In the genomic region with DNA sequence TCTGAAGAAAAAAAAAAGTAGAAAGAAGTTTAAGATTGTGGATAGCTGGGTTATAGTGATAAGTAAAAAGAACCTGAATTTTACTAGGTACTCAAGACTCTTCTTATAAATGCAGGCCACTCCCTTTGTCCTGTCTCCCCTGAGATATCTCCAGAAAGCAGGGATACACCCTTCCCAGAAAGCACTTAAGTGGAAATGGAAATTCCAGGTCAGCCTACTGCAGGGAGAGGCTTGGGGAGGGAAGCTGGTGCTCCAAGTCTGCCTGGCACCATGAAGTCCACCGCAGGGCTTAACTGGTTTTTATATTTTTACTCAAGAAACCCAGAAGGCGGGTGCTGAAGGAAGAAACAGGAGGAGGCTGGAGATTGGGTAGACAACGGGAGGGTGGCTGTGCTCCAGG, we compare ENCODE assay signal across 23 cellular contexts.
"Had no signal": no experiment of that assay in that cellular context is flagged by ENCODE, and none has a peak within 500 bp of the region (broad histone marks: within the 10 kb centered on the region; RNA-seq: fewer than 3 reads in every experiment).

No MANE protein-coding gene starts in this region.

- H3K27me3 Mint-ChIP-seq: dendritic cell treated with granulocyte-macrophage colony-stimulating factor and Interleukin-4, amounts not matched to agents 40 ng/mL and 50 ng/mL, for 4 days; effector memory CD8-positive, alpha-beta T cell; naive B cell had no signal

- H3K9me3 ChIP-seq: colonic mucosa, esophagus squamous epithelium, gastroesophageal sphincter, heart left ventricle, lower lobe of right lung, mucosa of descending colon had no signal

- H3K36me3 ChIP-seq: colonic mucosa, esophagus squamous epithelium, gastroesophageal sphincter, heart left ventricle, lower lobe of right lung had no signal

- H3K27ac Mint-ChIP-seq: dendritic cell treated with granulocyte-macrophage colony-stimulating factor and Interleukin-4, amounts not matched to agents 40 ng/mL and 50 ng/mL, for 4 days; effector memory CD8-positive, alpha-beta T cell; endodermal cell; mesothelial cell of epicardium; naive B cell had no signal

- H3K4me3 Mint-ChIP-seq: dendritic cell treated with granulocyte-macrophage colony-stimulating factor and Interleukin-4, amounts not matched to agents 40 ng/mL and 50 ng/mL, for 4 days; effector memory CD8-positive, alpha-beta T cell; endodermal cell; mesothelial cell of epicardium; naive B cell had no signal

- H3K4me3 ChIP-seq: colonic mucosa, esophagus squamous epithelium, gastroesophageal sphincter, heart left ventricle, lower lobe of right lung, mucosa of descending colon had no signal

- DNase-seq: colonic mucosa; cortex of kidney; effector CD8-positive, alpha-beta T cell; effector memory CD8-positive, alpha-beta T cell; endodermal cell; erythroblast; esophagus squamous epithelium; foreskin fibroblast; foreskin melanocyte; heart left ventricle; hippocampal formation; left colon; left ventricle myocardium superior; lower lobe of right lung; mesenchymal stem cell; mucosa of descending colon; naive B cell had no signal

- H3K36me3 Mint-ChIP-seq: mesothelial cell of epicardium, naive B cell had no signal

- ATAC-seq: effector memory CD8-positive, alpha-beta T cell; esophagus mucosa; gastroesophageal sphincter; left colon; left lobe of liver; left ventricle myocardium superior; lower lobe of right lung; mucosa of descending colon had no signal

- H3K4me1 Mint-ChIP-seq: endodermal cell, naive B cell had no signal

- H3K27ac ChIP-seq: colonic mucosa, epithelial cell of prostate, esophagus squamous epithelium, gastroesophageal sphincter, heart left ventricle, lower lobe of right lung had no signal

- H3K27me3 ChIP-seq: colonic mucosa, esophagus squamous epithelium, gastroesophageal sphincter, heart left ventricle had no signal

- H3K9me3 Mint-ChIP-seq: dendritic cell treated with granulocyte-macrophage colony-stimulating factor and Interleukin-4, amounts not matched to agents 40 ng/mL and 50 ng/mL, for 4 days; endodermal cell; mesothelial cell of epicardium had no signal

- H3K4me1 ChIP-seq: colonic mucosa, esophagus squamous epithelium, heart left ventricle, lower lobe of right lung had no signal
